Comparison of ENCODE assay signal across 2 cellular contexts in genomic region chr7:99403764-99404163, GRCh38.
TF ChIP-seq lines count a peak whose summit lies in the region.

No MANE protein-coding gene starts in this region.

TF ChIP-seq in GM12891, 5 proteins besides CTCF, POLR2A, EP300 and RAD21:
- TF ChIP-seq PAX5 (IDR thresholded peaks at IDR 0.05; ENCODE audit: insufficient read depth, low read length, severe bottlenecking), result no peak
- no peak for TF ChIP-seq POU2F2 (IDR thresholded peaks at IDR 0.05; ENCODE audit: low read depth, low read length)
- TF ChIP-seq TAF1 (IDR thresholded peaks at IDR 0.05; ENCODE audit: low read depth, low read length), result no peak
- no peak for TF ChIP-seq SPI1 (IDR thresholded peaks at IDR 0.05; ENCODE audit: low read depth, low read length)
- no peak for TF ChIP-seq POLR2AphosphoS5 (IDR thresholded peaks at IDR 0.05; ENCODE audit: low read depth, low read length)

TF ChIP-seq in GM12878, 131 proteins besides CTCF, POLR2A, EP300 and RAD21:
- TF ChIP-seq PML (IDR thresholded peaks at IDR 0.05; ENCODE audit: low read length), result no peak
- TF ChIP-seq MTA3 (IDR thresholded peaks at IDR 0.05; ENCODE audit: borderline replicate concordance, low read length), result no peak
- TF ChIP-seq EGR1 (IDR thresholded peaks at IDR 0.05; ENCODE audit: borderline replicate concordance in 1 of 2, low read depth in 2 of 2, low read length in 2 of 2), result no peak
- TF ChIP-seq, protein P1, sequence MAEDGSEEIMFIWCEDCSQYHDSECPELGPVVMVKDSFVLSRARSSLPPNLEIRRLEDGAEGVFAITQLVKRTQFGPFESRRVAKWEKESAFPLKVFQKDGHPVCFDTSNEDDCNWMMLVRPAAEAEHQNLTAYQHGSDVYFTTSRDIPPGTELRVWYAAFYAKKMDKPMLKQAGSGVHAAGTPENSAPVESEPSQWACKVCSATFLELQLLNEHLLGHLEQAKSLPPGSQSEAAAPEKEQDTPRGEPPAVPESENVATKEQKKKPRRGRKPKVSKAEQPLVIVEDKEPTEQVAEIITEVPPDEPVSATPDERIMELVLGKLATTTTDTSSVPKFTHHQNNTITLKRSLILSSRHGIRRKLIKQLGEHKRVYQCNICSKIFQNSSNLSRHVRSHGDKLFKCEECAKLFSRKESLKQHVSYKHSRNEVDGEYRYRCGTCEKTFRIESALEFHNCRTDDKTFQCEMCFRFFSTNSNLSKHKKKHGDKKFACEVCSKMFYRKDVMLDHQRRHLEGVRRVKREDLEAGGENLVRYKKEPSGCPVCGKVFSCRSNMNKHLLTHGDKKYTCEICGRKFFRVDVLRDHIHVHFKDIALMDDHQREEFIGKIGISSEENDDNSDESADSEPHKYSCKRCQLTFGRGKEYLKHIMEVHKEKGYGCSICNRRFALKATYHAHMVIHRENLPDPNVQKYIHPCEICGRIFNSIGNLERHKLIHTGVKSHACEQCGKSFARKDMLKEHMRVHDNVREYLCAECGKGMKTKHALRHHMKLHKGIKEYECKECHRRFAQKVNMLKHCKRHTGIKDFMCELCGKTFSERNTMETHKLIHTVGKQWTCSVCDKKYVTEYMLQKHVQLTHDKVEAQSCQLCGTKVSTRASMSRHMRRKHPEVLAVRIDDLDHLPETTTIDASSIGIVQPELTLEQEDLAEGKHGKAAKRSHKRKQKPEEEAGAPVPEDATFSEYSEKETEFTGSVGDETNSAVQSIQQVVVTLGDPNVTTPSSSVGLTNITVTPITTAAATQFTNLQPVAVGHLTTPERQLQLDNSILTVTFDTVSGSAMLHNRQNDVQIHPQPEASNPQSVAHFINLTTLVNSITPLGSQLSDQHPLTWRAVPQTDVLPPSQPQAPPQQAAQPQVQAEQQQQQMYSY (CRISPR knock-in tag; IDR thresholded peaks at IDR 0.05), result no peak
- TF ChIP-seq HCFC1 (IDR thresholded peaks at IDR 0.05; ENCODE audit: low read length), result no peak
- TF ChIP-seq RUNX3 (IDR thresholded peaks at IDR 0.05; ENCODE audit: low read length), result no peak
- TF ChIP-seq SUPT20H (IDR thresholded peaks at IDR 0.05; ENCODE audit: borderline replicate concordance, control insufficient read depth, low read depth, low read length), result no peak
- TF ChIP-seq E2F4 (IDR thresholded peaks at IDR 0.05; ENCODE audit: low read depth, low read length), result no peak
- no peak for TF ChIP-seq BRCA1 (IDR thresholded peaks at IDR 0.05; ENCODE audit: low read depth, low read length)
